ENCODE assay signal across 24 cellular contexts in genomic region chr11:118984825-118985224, GRCh38. TPM values are rescaled to one million over a fixed set of nuclear protein-coding genes. Genes with fewer than 3 reads are reported as not detected.
"Had no signal": no experiment of that assay in that cellular context is flagged by ENCODE, and none has a peak within 500 bp of the region (broad histone marks: within the 10 kb centered on the region; RNA-seq: fewer than 3 reads in every experiment).

No MANE protein-coding gene starts in this region.

- H3K27me3 Mint-ChIP-seq: activated CD4-positive, alpha-beta T cell treated with anti-CD3 and anti-CD28 coated beads, Interleukin-2, amount 10 ng/mL, durations not matched to agents 7 days and 5 days; activated T-cell treated with anti-CD3 and anti-CD28 coated beads, Interleukin-2, amount 50 U/mL, for 24 hours; central memory CD8-positive, alpha-beta T cell had no signal

- ATAC-seq: activated CD4-positive, CD25-positive, alpha-beta regulatory T cell treated with anti-CD3 and anti-CD28 coated beads, Interleukin-2, amount 50 U/mL, for 24 hours; activated CD8-positive, alpha-beta T cell treated with anti-CD3 and anti-CD28 coated beads, Interleukin-2, amount 10 ng/mL, durations not matched to agents 7 days and 5 days; foreskin keratinocyte; mucosa of descending colon; pancreas had no signal

- H3K36me3 ChIP-seq: ascending aorta, colonic mucosa, pancreas, tibial artery had no signal

- H3K36me3 Mint-ChIP-seq: naive B cell had no signal

- H3K4me3 Mint-ChIP-seq: activated CD4-positive, alpha-beta T cell treated with anti-CD3 and anti-CD28 coated beads, Interleukin-2, amount 10 ng/mL, durations not matched to agents 7 days and 5 days; activated CD8-positive, alpha-beta T cell treated with anti-CD3 and anti-CD28 coated beads, Interleukin-2, amount 10 ng/mL, durations not matched to agents 7 days and 5 days; activated T-cell treated with anti-CD3 and anti-CD28 coated beads, Interleukin-2, amount 50 U/mL, for 24 hours; central memory CD8-positive, alpha-beta T cell; naive B cell had no signal

- H3K27me3 ChIP-seq: ascending aorta, colonic mucosa, foreskin keratinocyte, pancreas had no signal

- H3K4me1 ChIP-seq: ascending aorta, colonic mucosa, foreskin keratinocyte, pancreas had no signal

- H3K27ac Mint-ChIP-seq: activated CD4-positive, alpha-beta T cell treated with anti-CD3 and anti-CD28 coated beads, Interleukin-2, amount 10 ng/mL, durations not matched to agents 7 days and 5 days; activated CD8-positive, alpha-beta T cell treated with anti-CD3 and anti-CD28 coated beads, Interleukin-2, amount 10 ng/mL, durations not matched to agents 7 days and 5 days; activated T-cell treated with anti-CD3 and anti-CD28 coated beads, Interleukin-2, amount 50 U/mL, for 24 hours; naive B cell had no signal

- DNase-seq: activated CD4-positive, alpha-beta T cell treated with anti-CD3 and anti-CD28 coated beads, Interleukin-2, amount 10 ng/mL, durations not matched to agents 7 days and 5 days; activated CD8-positive, alpha-beta T cell treated with anti-CD3 and anti-CD28 coated beads, Interleukin-2, amount 10 ng/mL, durations not matched to agents 7 days and 5 days; activated naive CD4-positive, alpha-beta T cell treated with anti-CD3 and anti-CD28 coated beads, Interleukin-2, amount 50 U/mL, for 16 hours; activated T-cell treated with anti-CD3 and anti-CD28 coated beads, Interleukin-2, amount 50 U/mL, for 24 hours; colonic mucosa; foreskin keratinocyte; mesenchymal stem cell; mucosa of descending colon; naive B cell; pancreas; stimulated activated CD4-positive, alpha-beta T cell treated with anti-CD3 and anti-CD28 coated beads, Interleukin-2, amount 100 ng/mL, for 24 hours; stimulated activated naive CD4-positive, alpha-beta T cell treated with Interleukin-2 at 50 U/mL for 16 hours; T-helper 1 cell; T1000; tibial artery had no signal

- H3K9me3 Mint-ChIP-seq: activated CD4-positive, alpha-beta T cell treated with anti-CD3 and anti-CD28 coated beads, Interleukin-2, amount 10 ng/mL, durations not matched to agents 7 days and 5 days; activated T-cell treated with anti-CD3 and anti-CD28 coated beads, Interleukin-2, amount 50 U/mL, for 24 hours; central memory CD8-positive, alpha-beta T cell; naive B cell had no signal

- H3K9me3 ChIP-seq: ascending aorta, colonic mucosa, mucosa of descending colon, pancreas, tibial artery had no signal

- H3K27ac ChIP-seq: ascending aorta, colonic mucosa, foreskin keratinocyte, pancreas, tibial artery had no signal

- H3K4me1 Mint-ChIP-seq: activated CD4-positive, alpha-beta T cell treated with anti-CD3 and anti-CD28 coated beads, Interleukin-2, amount 10 ng/mL, durations not matched to agents 7 days and 5 days; central memory CD8-positive, alpha-beta T cell had no signal

- H3K4me3 ChIP-seq: ascending aorta, colonic mucosa, mucosa of descending colon, pancreas, tibial artery had no signal

RNA-seq across cellular contexts. Expression of gene FOXR1, which starts 13.3 kb away (rescaled TPM):
- total RNA-seq: activated CD4-positive, alpha-beta T cell treated with anti-CD3 and anti-CD28 coated beads, Interleukin-2, amount 10 ng/mL, durations not matched to agents 7 days and 5 days; activated CD8-positive, alpha-beta T cell treated with anti-CD3 and anti-CD28 coated beads, Interleukin-2, amount 10 ng/mL, durations not matched to agents 7 days and 5 days; ascending aorta; colonic mucosa; epithelial cell of proximal tubule; fibroblast of lung; foreskin keratinocyte; kidney epithelial cell; liver; mucosa of descending colon; pancreas; renal cortical epithelial cell; subcutaneous adipose tissue had no signal
- polyA plus RNA-seq: fibroblast of lung, foreskin keratinocyte, liver, pancreas had no signal

RNA-seq across cellular contexts. Expression of gene UPK2, which starts 28.7 kb away (rescaled TPM):
- total RNA-seq: activated CD8-positive, alpha-beta T cell treated with anti-CD3 and anti-CD28 coated beads, Interleukin-2, amount 10 ng/mL, durations not matched to agents 7 days and 5 days; ascending aorta; colonic mucosa; epithelial cell of proximal tubule; fibroblast of lung; liver; mucosa of descending colon; subcutaneous adipose tissue had no signal
- polyA plus RNA-seq: fibroblast of lung, liver had no signal
